Comparison of ENCODE assay signal across 16 cellular contexts in the genomic region with DNA sequence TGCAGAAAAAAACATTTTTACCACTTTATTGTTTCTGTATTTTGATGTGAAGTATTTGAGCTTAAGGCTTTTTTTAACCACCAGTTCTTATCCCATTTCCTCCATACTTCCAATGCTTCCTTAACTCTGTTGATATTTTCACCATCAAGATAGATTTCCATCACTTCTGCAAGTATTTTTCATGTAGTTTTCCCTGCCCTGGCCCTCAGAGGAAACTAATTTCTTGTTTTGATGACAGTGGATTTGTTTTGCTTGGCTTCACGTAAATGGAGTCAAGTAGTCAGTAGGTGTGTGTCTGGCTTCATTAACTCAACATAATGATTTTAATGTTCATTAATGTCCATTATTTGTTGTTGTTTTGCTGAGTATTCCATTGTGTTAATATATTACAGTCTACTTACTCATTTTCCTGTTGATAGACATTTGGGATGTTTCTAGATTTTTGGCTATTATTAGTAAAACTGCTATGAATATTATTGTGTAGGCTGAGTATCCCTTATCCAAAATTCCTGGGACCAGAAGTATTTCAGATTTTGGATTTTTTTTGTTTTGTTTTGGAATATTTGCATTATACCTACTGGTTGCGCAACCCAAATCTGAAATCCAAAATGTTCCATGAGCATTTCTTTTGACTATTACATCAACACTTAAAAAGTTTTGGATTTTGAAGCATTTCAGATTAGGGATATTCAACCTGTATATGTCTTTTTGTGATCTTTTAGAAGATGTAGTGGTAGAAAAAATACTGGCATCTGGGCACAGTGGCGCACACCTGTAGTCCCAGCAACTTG. TPM values are rescaled to one million over a fixed set of nuclear protein-coding genes. Genes with fewer than 3 reads are reported as not detected.
DNase-seq lines count a peak whose midpoint lies in the region; TF ChIP-seq lines count a peak whose summit lies in the region.
"Had no signal": no experiment of that assay in that cellular context is flagged by ENCODE, and none has a peak within 500 bp of the region (broad histone marks: within the 10 kb centered on the region; RNA-seq: fewer than 3 reads in every experiment).

No MANE protein-coding gene starts in this region.

- peaks cover 9% of the 10 kb centered on the region for H3K36me3 ChIP-seq in CD8-positive, alpha-beta memory T cell (ENCODE audit: insufficient read depth, low read length)
- H3K36me3 ChIP-seq in Loucy (ENCODE audit: insufficient read depth, low read length) (peaks cover 22% of the 10 kb centered on the region), uterus (no peaks in the 10 kb centered on the region), osteoblast (ENCODE audit: insufficient read depth, low read length) (peaks cover 44% of the 10 kb centered on the region)

- H3K4me1 ChIP-seq in CD8-positive, alpha-beta memory T cell (ENCODE audit: insufficient read depth, low read length), result peaks cover 9% of the 10 kb centered on the region
- H3K4me1 ChIP-seq in Loucy (ENCODE audit: insufficient read depth, low read length, poor library complexity, severe bottlenecking) (peaks cover 30% of the 10 kb centered on the region), uterus (peaks cover 6 to 9% of the 10 kb centered on the region in 2 donors), osteoblast (ENCODE audit: insufficient read depth, low read length) (peaks cover 10% of the 10 kb centered on the region)

- H3K4me3 ChIP-seq in CD8-positive, alpha-beta memory T cell (ENCODE audit: low read length), result no peak overlapping the region
- H3K4me3 ChIP-seq in Loucy (ENCODE audit: low read length, poor library complexity, severe bottlenecking) (peak overlapping the region; percentile 90), uterus (no peak overlapping the region), osteoblast (ENCODE audit: insufficient read depth, low read length) (no peak overlapping the region)

- intact Hi-C loops in uterus (cut with DNase I; ENCODE audit: low total_unique reads), result no loop called here

- H3K9me2 ChIP-seq in Loucy (replicated peaks; ENCODE audit: low read depth, low read length), result no peaks in the 10 kb centered on the region

- H3K27me3 Mint-ChIP-seq in CD8-positive, alpha-beta memory T cell, result peaks cover 0 to 3% of the 10 kb centered on the region in 2 donors
- H3K27me3 Mint-ChIP-seq in nephron progenitor cell (ENCODE audit: low read depth, poor library complexity), result peaks cover 2% of the 10 kb centered on the region
- H3K27me3 Mint-ChIP-seq: activated CD4-positive, alpha-beta T cell treated with anti-CD3 and anti-CD28 coated beads, Interleukin-2, amount 10 ng/mL, durations not matched to agents 24 days and 14 days had no signal

- H3F3A ChIP-seq in Loucy (ENCODE audit: low read depth), result no peaks in the 10 kb centered on the region

- no peak for DNase-seq in CD8-positive, alpha-beta memory T cell
- peak; percentile 37 for DNase-seq in dermis blood vessel endothelial cell
- no peak for DNase-seq in nephron progenitor cell
- DNase-seq in DMS 273 (lab: John Stamatoyannopoulos, UW; ENCODE audit: unreplicated experiment), result no peak
- DNase-seq in uterus, result no peak
- no peak for DNase-seq in osteoblast (ENCODE audit: insufficient read length, low spot score, missing footprints)
- DNase-seq: activated CD4-positive, alpha-beta T cell treated with anti-CD3 and anti-CD28 coated beads, Interleukin-2, amount 10 ng/mL, durations not matched to agents 24 days and 14 days; brain microvascular endothelial cell; EL; Kasumi-1; NCI-H524; spleen; testis had no signal

- POLR2A ChIA-PET in CD8-positive, alpha-beta memory T cell (lab: Charles Lee), result no interaction called here

- H3K9me3 Mint-ChIP-seq in CD8-positive, alpha-beta memory T cell, result peaks cover 35 to 72% (median 46%) of the 10 kb centered on the region in 5 donors
- peaks cover 96% of the 10 kb centered on the region for H3K9me3 Mint-ChIP-seq in nephron progenitor cell

- H3K9ac ChIP-seq in Loucy (ENCODE audit: low read depth, low read length, poor library complexity, severe bottlenecking), result no peak overlapping the region

- H3K27me3 ChIP-seq in CD8-positive, alpha-beta memory T cell (ENCODE audit: insufficient read depth, low read length, poor library complexity, severe bottlenecking), result no peaks in the 10 kb centered on the region
- H3K27me3 ChIP-seq in Loucy (ENCODE audit: insufficient read depth, low read length, poor library complexity, severe bottlenecking), result no peaks in the 10 kb centered on the region
- H3K27me3 ChIP-seq in uterus, result no peaks in the 10 kb centered on the region
- no peaks in the 10 kb centered on the region for H3K27me3 ChIP-seq in osteoblast (ENCODE audit: insufficient read depth, low read length)
- H3K27me3 ChIP-seq: brain microvascular endothelial cell, spleen, testis had no signal

- peaks cover 12% of the 10 kb centered on the region for H4K20me1 ChIP-seq in Loucy (ENCODE audit: insufficient read depth, low read length, poor library complexity, severe bottlenecking)
- no peaks in the 10 kb centered on the region for H4K20me1 ChIP-seq in osteoblast (ENCODE audit: insufficient read depth, low read length)

- H3K27ac Mint-ChIP-seq in CD8-positive, alpha-beta memory T cell, result no peak overlapping the region
- no peak overlapping the region for H3K27ac Mint-ChIP-seq in nephron progenitor cell
- H3K27ac Mint-ChIP-seq: activated CD4-positive, alpha-beta T cell treated with anti-CD3 and anti-CD28 coated beads, Interleukin-2, amount 10 ng/mL, durations not matched to agents 24 days and 14 days; activated naive CD4-positive, alpha-beta T cell treated with anti-CD3 and anti-CD28 coated beads, Interleukin-2, amount 50 U/mL, for 72 hours had no signal

- CTCF ChIA-PET in CD8-positive, alpha-beta memory T cell (lab: Charles Lee), result no interaction called here

- H3K4me3 Mint-ChIP-seq in CD8-positive, alpha-beta memory T cell, result peak overlapping the region in 4 of 7 donors; percentile 32 to 48 (median 46)
- peak overlapping the region; percentile 73 for H3K4me3 Mint-ChIP-seq in nephron progenitor cell

- H3K9me3 ChIP-seq in CD8-positive, alpha-beta memory T cell (ENCODE audit: low read length), result peaks cover 12% of the 10 kb centered on the region
- no peaks in the 10 kb centered on the region for H3K9me3 ChIP-seq in Loucy (ENCODE audit: insufficient read depth, low read depth, low read length)
- peaks cover 0 to 6% of the 10 kb centered on the region in 2 donors for H3K9me3 ChIP-seq in uterus
- H3K9me3 ChIP-seq in osteoblast (ENCODE audit: low read depth, low read length), result no peaks in the 10 kb centered on the region
- H3K9me3 ChIP-seq: testis had no signal

- no peak overlapping the region for H3K27ac ChIP-seq in CD8-positive, alpha-beta memory T cell (ENCODE audit: low read depth, low read length)
- H3K27ac ChIP-seq in uterus, result no peak overlapping the region
- no peak overlapping the region for H3K27ac ChIP-seq in osteoblast (ENCODE audit: low read depth, low read length)
- H3K27ac ChIP-seq: brain microvascular endothelial cell, RWPE1, spleen, testis had no signal

- H3K36me3 Mint-ChIP-seq in CD8-positive, alpha-beta memory T cell, result peaks cover 18 to 65% (median 64%) of the 10 kb centered on the region in 3 donors
- peaks cover 89% of the 10 kb centered on the region for H3K36me3 Mint-ChIP-seq in nephron progenitor cell (ENCODE audit: low read depth)

- TF ChIP-seq CTCF in Loucy (conservative IDR thresholded peaks at IDR 0.05; ENCODE audit: low read length) (no peak), nephron progenitor cell (IDR thresholded peaks at IDR 0.05) (no peak), uterus (IDR thresholded peaks at IDR 0.05) (no peak), osteoblast (IDR thresholded peaks at IDR 0.05; ENCODE audit: extremely low read depth, low read depth, low read length) (no peak)

- H3K79me2 ChIP-seq in Loucy (ENCODE audit: insufficient read depth, low read length) (peaks cover 30% of the 10 kb centered on the region), osteoblast (ENCODE audit: insufficient read depth, low read length) (peaks cover 24% of the 10 kb centered on the region)

- H3K4me1 Mint-ChIP-seq in CD8-positive, alpha-beta memory T cell, result peaks cover 20 to 29% (median 22%) of the 10 kb centered on the region in 3 donors
- H3K4me1 Mint-ChIP-seq in nephron progenitor cell, result peaks cover 5% of the 10 kb centered on the region

- H3K4me2 ChIP-seq in Loucy (ENCODE audit: low read depth, low read length, poor library complexity, severe bottlenecking) (peak overlapping the region; percentile 96), osteoblast (ENCODE audit: insufficient read depth, low read length) (no peak overlapping the region)

- TF ChIP-seq POLR2A in uterus (IDR thresholded peaks at IDR 0.05), result no peak

- no peak overlapping the region for H2AFZ ChIP-seq in Loucy (ENCODE audit: low read length)
- no peak overlapping the region for H2AFZ ChIP-seq in osteoblast (ENCODE audit: low read length)

RNA-seq across cellular contexts. Expression of a gene that starts 23.3 kb away (rescaled TPM):
- total RNA-seq in CD8-positive, alpha-beta memory T cell, result 1 to 10 TPM; 2.1 to 2.6 TPM
- 9.0 TPM for polyA plus RNA-seq in CD8-positive, alpha-beta memory T cell
- total RNA-seq in dermis blood vessel endothelial cell (2.2 and 2.5 TPM in 2 replicates), uterus (10 to 100 TPM in 1 of 4 donors, 1 to 10 TPM in 3; 7.5 to 14.1 (median 8.6) TPM), osteoblast (2.2 and 3.2 TPM in 2 replicates)

RNA-seq across cellular contexts. Expression of a gene that starts 34.1 kb away (rescaled TPM):
- total RNA-seq in CD8-positive, alpha-beta memory T cell, result 1 to 10 TPM; 5.3 to 5.9 TPM
- 14.1 TPM for polyA plus RNA-seq in CD8-positive, alpha-beta memory T cell
- total RNA-seq in dermis blood vessel endothelial cell, result 4.0 and 6.6 TPM in 2 replicates
- total RNA-seq in uterus, result 10 to 100 TPM in 3 of 4 donors, 1 to 10 TPM in 1; 1.5 to 25.1 (median 14.4) TPM
- total RNA-seq in osteoblast, result 7.6 and 10.3 TPM in 2 replicates

RNA-seq across cellular contexts. Expression of a gene that starts 55.4 kb away (rescaled TPM):
- 10 to 100 TPM; 11.2 to 11.6 TPM for total RNA-seq in CD8-positive, alpha-beta memory T cell
- polyA plus RNA-seq in CD8-positive, alpha-beta memory T cell, result 10.4 TPM
- total RNA-seq in dermis blood vessel endothelial cell (5.4 and 7.5 TPM in 2 replicates), uterus (10 to 100 TPM in 2 of 4 donors, 1 to 10 TPM in 2; 1.3 to 20.7 (median 12.3) TPM), osteoblast (4.3 and 6.8 TPM in 2 replicates)
